In genomic region chr3:133880287-133880686, GRCh38 we compare ENCODE assay signal across 17 cellular contexts. TPM values are rescaled to one million over a fixed set of nuclear protein-coding genes. Genes with fewer than 3 reads are reported as not detected.
DNase-seq lines count a peak whose midpoint lies in the region; ATAC-seq and TF ChIP-seq lines count a peak whose summit lies in the region.
"Had no signal": no experiment of that assay in that cellular context is flagged by ENCODE, and none has a peak within 500 bp of the region (broad histone marks: within the 10 kb centered on the region; RNA-seq: fewer than 3 reads in every experiment).

No MANE protein-coding gene starts in this region.

- peaks cover 13% of the 10 kb centered on the region for H3K27me3 Mint-ChIP-seq in endodermal cell (ENCODE audit: insufficient read depth)
- H3K27me3 Mint-ChIP-seq: stimulated activated naive CD8-positive, alpha-beta T cell treated with anti-CD3 and anti-CD28 coated beads, Interleukin-15, Interleukin-2, amounts not matched to agents 100 ng/mL and 50 ng/mL, for 24 hours had no signal

- TF ChIP-seq CTCF in endodermal cell (conservative IDR thresholded peaks at IDR 0.05) = no peak

- H3K4me3 ChIP-seq in endodermal cell (ENCODE audit: low read length) = no peak overlapping the region
- H3K4me3 ChIP-seq: neural progenitor cell, PC-9, sigmoid colon had no signal

- no peaks in the 10 kb centered on the region for H3K9me3 ChIP-seq in endodermal cell (ENCODE audit: control insufficient read depth, low read length)

- no peak overlapping the region for H3K27ac ChIP-seq in endodermal cell (ENCODE audit: low read depth, low read length)
- H3K27ac ChIP-seq: foreskin keratinocyte, neural progenitor cell, PC-9, sigmoid colon had no signal

- no peak overlapping the region for H3K27ac Mint-ChIP-seq in endodermal cell
- H3K27ac Mint-ChIP-seq: neural progenitor cell; stimulated activated naive CD8-positive, alpha-beta T cell treated with anti-CD3 and anti-CD28 coated beads, Interleukin-15, Interleukin-2, amounts not matched to agents 100 ng/mL and 50 ng/mL, for 24 hours had no signal

- no peaks in the 10 kb centered on the region for H3K27me3 ChIP-seq in endodermal cell (ENCODE audit: control insufficient read depth, insufficient read depth, low read length, poor library complexity, severe bottlenecking)
- H3K27me3 ChIP-seq: neural progenitor cell, sigmoid colon had no signal

- no peaks in the 10 kb centered on the region for H3K9me3 Mint-ChIP-seq in endodermal cell

- no peaks in the 10 kb centered on the region for H3K36me3 ChIP-seq in endodermal cell (ENCODE audit: control insufficient read depth, insufficient read depth, low read length)
- H3K36me3 ChIP-seq: neural progenitor cell, sigmoid colon had no signal

- H3K4me3 Mint-ChIP-seq in endodermal cell = no peak overlapping the region
- H3K4me3 Mint-ChIP-seq: neural progenitor cell; stimulated activated naive CD8-positive, alpha-beta T cell treated with anti-CD3 and anti-CD28 coated beads, Interleukin-15, Interleukin-2, amounts not matched to agents 100 ng/mL and 50 ng/mL, for 24 hours had no signal

- peak; percentile 31 for DNase-seq in endodermal cell
- no peak for DNase-seq in NOMO-1 (lab: John Stamatoyannopoulos, UW; ENCODE audit: unreplicated experiment in 2 of 2)
- DNase-seq: activated CD4-positive, CD25-positive, alpha-beta regulatory T cell; DMS79; foreskin keratinocyte; mammary epithelial cell; NCI-H1417 treated with DMSO at 0.1 percent for 48 hours; NCI-H446; PC-9; sigmoid colon had no signal

- H3K4me1 Mint-ChIP-seq in endodermal cell = no peaks in the 10 kb centered on the region
- H3K4me1 Mint-ChIP-seq: neural progenitor cell had no signal

- H3K4me1 ChIP-seq in endodermal cell (ENCODE audit: control insufficient read depth, insufficient read depth, low read length) = no peaks in the 10 kb centered on the region
- H3K4me1 ChIP-seq: foreskin keratinocyte, neural progenitor cell, sigmoid colon had no signal

- no peak overlapping the region for H3K9ac ChIP-seq in endodermal cell (ENCODE audit: extremely low read depth, low read length, poor library complexity, severe bottlenecking)
- H3K9ac ChIP-seq: neural progenitor cell had no signal

- ATAC-seq in GM18498 (IDR thresholded peaks at IDR 0.05; ENCODE audit: unreplicated experiment) = peak; percentile 56
- ATAC-seq in GM19351 (IDR thresholded peaks at IDR 0.05; ENCODE audit: unreplicated experiment) = peak; percentile 67
- ATAC-seq in HG03432 (IDR thresholded peaks at IDR 0.05; ENCODE audit: unreplicated experiment) = peak; percentile 66
- ATAC-seq in GM21576 (IDR thresholded peaks at IDR 0.05; ENCODE audit: unreplicated experiment) = no peak
- ATAC-seq in HG02678 (IDR thresholded peaks at IDR 0.05; ENCODE audit: unreplicated experiment) = no peak
- ATAC-seq: foreskin keratinocyte had no signal

- 86 to 91% methylated on average over 4 to 5 of the region's 5 CpGs for WGBS in endodermal cell (ENCODE audit: insufficient coverage in 1 of 2, insufficient read length in 1 of 2), 2 experiments

- no peaks in the 10 kb centered on the region for H3K36me3 Mint-ChIP-seq in endodermal cell (ENCODE audit: low read depth)

RNA-seq across cellular contexts. Expression of gene RAB6B, which starts 15.4 kb away (rescaled TPM):
- 1 to 10 TPM; 2.2 to 3.0 TPM for total RNA-seq in endodermal cell
- 20.7 TPM for polyA plus RNA-seq in endodermal cell (2013, experiment 1 of 2)
- 16.9 TPM for polyA plus RNA-seq in endodermal cell (2013, experiment 2 of 2)

Comparison
In these comparisons a context has a peak if more than half of its experiments do, and no peak if none do; other contexts are left out.
1. ATAC-seq: peak in GM18498 (single experiment), GM19351 (single experiment) and HG03432 (single experiment); none in GM21576 (single experiment) and HG02678 (single experiment).